Comparison of ENCODE assay signal across 29 cellular contexts in genomic region chr3:24646790-24647189, GRCh38.
"Had no signal": no experiment of that assay in that cellular context is flagged by ENCODE, and none has a peak within 500 bp of the region (broad histone marks: within the 10 kb centered on the region; RNA-seq: fewer than 3 reads in every experiment).

No MANE protein-coding gene starts in this region.

- H3K9me3 ChIP-seq: neutrophil, ovary, psoas muscle, right lobe of liver, sigmoid colon, stomach, thoracic aorta, thyroid gland, tibial nerve, upper lobe of left lung, vagina had no signal

- H3K36me3 ChIP-seq: neutrophil, ovary, right lobe of liver, sigmoid colon, stomach, thoracic aorta, thyroid gland, tibial nerve, upper lobe of left lung, vagina had no signal

- H3K4me3 ChIP-seq: ovary, psoas muscle, right lobe of liver, sigmoid colon, stomach, thoracic aorta, thyroid gland, tibial nerve, upper lobe of left lung, vagina had no signal

- H3K27me3 Mint-ChIP-seq: stimulated activated naive B cell treated with anti-CD40 and anti-IgM and Interleukin-4, amounts not matched to agents 10 μg/mL and 1 μg/mL and 100 μg/mL, for 72 hours; stimulated activated naive CD8-positive, alpha-beta T cell treated with anti-CD3 and anti-CD28 coated beads, Interleukin-15, Interleukin-2, amounts not matched to agents 100 ng/mL and 50 ng/mL, for 24 hours had no signal

- H3K36me3 Mint-ChIP-seq: natural killer cell; stimulated activated effector memory CD8-positive, alpha-beta T cell treated with anti-CD3 and anti-CD28 coated beads, Interleukin-12 subunit alpha, Interleukin-12 subunit beta, amount 100 ng/mL, for 72 hours; stimulated activated naive B cell treated with anti-CD40 and anti-IgM and Interleukin-4, amounts not matched to agents 10 μg/mL and 1 μg/mL and 100 μg/mL, for 72 hours had no signal

- DNase-seq: natural killer cell; nucleus accumbens; ovary; posterior cingulate gyrus; psoas muscle; right cardiac atrium; right lobe of liver; sigmoid colon; small intestine; stimulated activated CD4-positive, alpha-beta T cell treated with anti-CD3 and anti-CD28 coated beads, Interleukin-15, amount 100 ng/mL, for 24 hours; stimulated activated CD4-positive, alpha-beta T cell treated with anti-CD3 and anti-CD28 coated beads, Interleukin-2, amount 100 ng/mL, for 24 hours; stimulated activated CD4-positive, alpha-beta T cell treated with anti-CD3 and anti-CD28 coated beads, Interleukin-2, amount 100 ng/mL, for 48 hours; stimulated activated CD4-positive, alpha-beta T cell treated with anti-CD3 and anti-CD28 coated beads, Interleukin-4, amount 100 ng/mL, for 24 hours; stimulated activated naive B cell treated with anti-CD40 and anti-IgM and Interleukin-4, amounts not matched to agents 10 μg/mL and 1 μg/mL and 100 μg/mL, for 72 hours; stimulated activated naive CD4-positive, alpha-beta T cell treated with Interleukin-2 at 50 U/mL for 16 hours; stomach; thyroid gland; trophoblast cell; upper lobe of left lung had no signal

- ATAC-seq: natural killer cell; psoas muscle; right cardiac atrium; right lobe of liver; stimulated activated effector memory CD8-positive, alpha-beta T cell treated with anti-CD3 and anti-CD28 coated beads, Interleukin-12 subunit alpha, Interleukin-12 subunit beta, amount 100 ng/mL, for 72 hours; stimulated activated naive B cell treated with anti-CD40 and anti-IgM and Interleukin-4, amounts not matched to agents 10 μg/mL and 1 μg/mL and 100 μg/mL, for 72 hours had no signal

- H3K79me2 ChIP-seq: parathyroid adenoma had no signal

- H3K9ac ChIP-seq: parathyroid adenoma had no signal

- H3K4me3 Mint-ChIP-seq: natural killer cell; nephron; neural crest cell; stimulated activated effector memory CD8-positive, alpha-beta T cell treated with anti-CD3 and anti-CD28 coated beads, Interleukin-12 subunit alpha, Interleukin-12 subunit beta, amount 100 ng/mL, for 72 hours; stimulated activated naive B cell treated with anti-CD40 and anti-IgM and Interleukin-4, amounts not matched to agents 10 μg/mL and 1 μg/mL and 100 μg/mL, for 72 hours; stimulated activated naive CD8-positive, alpha-beta T cell treated with anti-CD3 and anti-CD28 coated beads, Interleukin-15, Interleukin-2, amounts not matched to agents 100 ng/mL and 50 ng/mL, for 24 hours had no signal

- H3K4me1 Mint-ChIP-seq: natural killer cell; nephron; stimulated activated effector memory CD8-positive, alpha-beta T cell treated with anti-CD3 and anti-CD28 coated beads, Interleukin-12 subunit alpha, Interleukin-12 subunit beta, amount 100 ng/mL, for 72 hours; stimulated activated naive B cell treated with anti-CD40 and anti-IgM and Interleukin-4, amounts not matched to agents 10 μg/mL and 1 μg/mL and 100 μg/mL, for 72 hours had no signal

- H3K27me3 ChIP-seq: neutrophil, ovary, right lobe of liver, sigmoid colon, stomach, thyroid gland, tibial nerve, upper lobe of left lung, vagina had no signal

- H3K27ac Mint-ChIP-seq: natural killer cell; nephron; progenitor cell of endocrine pancreas; stimulated activated effector memory CD8-positive, alpha-beta T cell treated with anti-CD3 and anti-CD28 coated beads, Interleukin-12 subunit alpha, Interleukin-12 subunit beta, amount 100 ng/mL, for 72 hours; stimulated activated naive B cell treated with anti-CD40 and anti-IgM and Interleukin-4, amounts not matched to agents 10 μg/mL and 1 μg/mL and 100 μg/mL, for 72 hours; stimulated activated naive CD8-positive, alpha-beta T cell treated with anti-CD3 and anti-CD28 coated beads, Interleukin-15, Interleukin-2, amounts not matched to agents 100 ng/mL and 50 ng/mL, for 24 hours had no signal

- H2AFZ ChIP-seq: parathyroid adenoma had no signal

- H3K9me3 Mint-ChIP-seq: natural killer cell; nephron; neural crest cell; stimulated activated naive B cell treated with anti-CD40 and anti-IgM and Interleukin-4, amounts not matched to agents 10 μg/mL and 1 μg/mL and 100 μg/mL, for 72 hours; stimulated activated naive CD8-positive, alpha-beta T cell treated with anti-CD3 and anti-CD28 coated beads, Interleukin-15, Interleukin-2, amounts not matched to agents 100 ng/mL and 50 ng/mL, for 24 hours had no signal

- H3K27ac ChIP-seq: neutrophil, ovary, parathyroid adenoma, psoas muscle, right lobe of liver, sigmoid colon, stomach, thoracic aorta, thyroid gland, tibial nerve, upper lobe of left lung, vagina had no signal

- H3K4me1 ChIP-seq: parathyroid adenoma, right lobe of liver, thyroid gland, tibial nerve, upper lobe of left lung, vagina had no signal
